Comparison of ENCODE assay signal across 12 cellular contexts in the genomic region with DNA sequence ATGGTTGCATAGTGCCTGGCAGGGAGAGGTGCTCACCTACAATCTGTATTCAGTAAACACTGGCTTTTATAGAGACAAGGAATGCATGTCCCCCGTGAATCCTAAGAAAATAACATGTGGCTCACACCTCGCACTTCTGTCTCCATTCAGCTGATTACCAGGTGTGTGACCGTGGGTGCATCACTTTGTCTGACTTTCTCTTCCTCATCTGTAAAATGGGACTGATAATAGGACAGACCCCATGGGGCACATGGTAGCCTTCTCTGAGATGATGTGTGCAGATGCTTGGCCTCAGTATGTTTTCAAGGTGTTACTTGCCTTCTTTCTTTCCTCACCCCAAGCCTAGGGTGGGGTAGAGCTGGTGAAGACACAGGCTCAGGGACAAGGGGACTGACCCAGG. TPM values are rescaled to one million over a fixed set of nuclear protein-coding genes. Genes with fewer than 3 reads are reported as not detected.
DNase-seq lines count a peak whose midpoint lies in the region; ATAC-seq and TF ChIP-seq lines count a peak whose summit lies in the region.
"Had no signal": no experiment of that assay in that cellular context is flagged by ENCODE, and none has a peak within 500 bp of the region (broad histone marks: within the 10 kb centered on the region; RNA-seq: fewer than 3 reads in every experiment).

No MANE protein-coding gene starts in this region.

- H3K9me3 ChIP-seq in thoracic aorta, result no peaks in the 10 kb centered on the region

- H3K36me3 ChIP-seq in thoracic aorta, result no peaks in the 10 kb centered on the region

- intact Hi-C loops in dorsolateral prefrontal cortex (cut with DNase I), result no loop called here

- ATAC-seq in naive B cell (ENCODE audit: low read depth in 2 of 2) (peak in 1 of 2 donors; percentile 5), thoracic aorta (ENCODE audit: insufficient number of reproducible peaks, low FRiP score, low read depth) (no peak), HG03442 (IDR thresholded peaks at IDR 0.05; ENCODE audit: unreplicated experiment) (no peak)
- no peak for ATAC-seq in stimulated activated naive CD8-positive, alpha-beta T cell treated with anti-CD3 and anti-CD28 coated beads, Interleukin-15, Interleukin-2, amounts not matched to agents 100 U/mL and 50 U/mL, for 24 hours

- H3K4me1 Mint-ChIP-seq in naive B cell, result peaks cover 84 to 93% (median 85%) of the 10 kb centered on the region in 3 donors

- H3K4me3 Mint-ChIP-seq in naive B cell, result peak overlapping the region; percentile 74 to 99 (median 90)

- peaks cover 76 to 97% of the 10 kb centered on the region in 2 donors for H3K4me1 ChIP-seq in thoracic aorta (ENCODE audit: control insufficient read depth in 1 of 2, low read depth in 2 of 2)

- H3K27ac ChIP-seq in dorsolateral prefrontal cortex (peak overlapping the region; percentile 90 to 100 (median 99)), thoracic aorta (peak overlapping the region; percentile 95 to 99)

- peak overlapping the region in 38 of 59 donors; percentile 2 to 98 (median 37) for H3K4me3 ChIP-seq in dorsolateral prefrontal cortex
- peak overlapping the region; percentile 13 for H3K4me3 ChIP-seq in thoracic aorta

- peak overlapping the region; percentile 31 to 96 (median 92) for H3K27ac Mint-ChIP-seq in naive B cell

- DNase-seq in NAMALWA (ENCODE audit: low spot score) (peak; percentile 67), dorsolateral prefrontal cortex (no peak), naive B cell (no peak), thoracic aorta (ENCODE audit: low spot score) (no peak), NCI-H146 (lab: John Stamatoyannopoulos, UW) (no peak), AG08395 (ENCODE audit: low spot score) (no peak)
- DNase-seq in stimulated activated naive CD8-positive, alpha-beta T cell treated with anti-CD3 and anti-CD28 coated beads, Interleukin-15, Interleukin-2, amounts not matched to agents 100 U/mL and 50 U/mL, for 24 hours, result no peak
- DNase-seq: activated CD8-positive, alpha-beta memory T cell treated with anti-CD3 and anti-CD28 coated beads, Interleukin-2, amount 50 U/mL, for 48 hours; NCI-H2171; SW 1271 had no signal

- peaks cover 0 to 5% of the 10 kb centered on the region in 2 donors for H3K36me3 Mint-ChIP-seq in naive B cell

- H3K27me3 Mint-ChIP-seq in naive B cell, result no peaks in the 10 kb centered on the region

- H3K27me3 ChIP-seq in dorsolateral prefrontal cortex (no peaks in the 10 kb centered on the region), thoracic aorta (replicated peaks; ENCODE audit: insufficient read depth) (no peaks in the 10 kb centered on the region)

- H3K9me3 Mint-ChIP-seq in naive B cell, result no peaks in the 10 kb centered on the region
- H3K9me3 Mint-ChIP-seq: central memory CD8-positive, alpha-beta T cell had no signal

- TF ChIP-seq CTCF in dorsolateral prefrontal cortex (IDR thresholded peaks at IDR 0.05 in 54 of 56, conservative IDR thresholded peaks at IDR 0.05 in 2 of 56; ENCODE audit: low read depth in 1 of 56, partially characterized antibody in 56 of 56) (no peak), thoracic aorta (IDR thresholded peaks at IDR 0.05) (no peak)

RNA-seq across cellular contexts. Expression of gene CXXC5, which starts 6.3 kb away (rescaled TPM):
- total RNA-seq in dorsolateral prefrontal cortex (100 to 1,000 TPM in 83 of 120 experiments, 10 to 100 TPM in 37; 79.1 to 229 (median 108) TPM), thoracic aorta (10 to 100 TPM; 58.5 to 62.5 TPM)
- polyA plus RNA-seq in naive B cell (ENCODE audit: low read depth in 6 of 6), result 100 to 1,000 TPM; 351 to 547 (median 399) TPM
